Comparison of ENCODE assay signal across 16 cellular contexts in the genomic region with DNA sequence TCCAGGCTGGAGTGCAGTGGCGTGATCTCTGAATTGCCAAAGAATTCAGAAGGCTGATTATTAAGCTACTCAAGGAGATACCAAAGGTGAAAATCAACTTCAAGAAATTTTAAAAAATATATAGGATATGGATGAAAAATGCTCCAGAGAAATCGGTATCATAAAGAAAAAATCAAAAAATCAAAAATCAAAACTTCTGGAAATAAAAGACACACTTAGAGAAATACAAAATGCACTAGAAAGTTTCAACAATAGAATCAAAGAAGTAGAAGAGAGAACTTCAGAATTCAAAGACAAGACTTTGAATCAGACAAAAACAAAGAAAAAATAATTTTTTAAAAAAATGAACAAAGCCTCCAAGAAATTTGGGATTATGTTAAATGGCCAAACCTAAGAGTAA. TPM values are rescaled to one million over a fixed set of nuclear protein-coding genes. Genes with fewer than 3 reads are reported as not detected.
DNase-seq lines count a peak whose midpoint lies in the region; ATAC-seq, FAIRE-seq and TF ChIP-seq lines count a peak whose summit lies in the region.
"Had no signal": no experiment of that assay in that cellular context is flagged by ENCODE, and none has a peak within 500 bp of the region (broad histone marks: within the 10 kb centered on the region; RNA-seq: fewer than 3 reads in every experiment).

No MANE protein-coding gene starts in this region.

- no peak for ATAC-seq in pancreas
- no peak for ATAC-seq in GM18520 (IDR thresholded peaks at IDR 0.05; ENCODE audit: unreplicated experiment)

- no peaks in the 10 kb centered on the region for H3K9me3 ChIP-seq in pancreas

- FAIRE-seq in A204.1 (lab: Jason Lieb, UNC) (peak; percentile 59), G401.6 (lab: Jason Lieb, UNC) (peak; percentile 71), endometrium (lab: Jason Lieb, UNC) (peak; percentile 67), pancreas (lab: Jason Lieb, UNC) (peak; percentile 60)
- FAIRE-seq: GM19239, H1 had no signal

- H3K36me3 ChIP-seq in pancreas: peaks cover 0 to 23% (median 4%) of the 10 kb centered on the region in 3 donors

- intact Hi-C loops in pancreas (cut with DNase I): no loop called here

- H3K4me1 ChIP-seq in pancreas: no peaks in the 10 kb centered on the region

- 96 to 99% methylated on average over 2 of the region's 2 CpGs for WGBS in pancreas, 2 donors

- DNase-seq in pancreas (no peak), NCI-H2171 treated with DMSO at 0.1 percent for 48 hours (lab: John Stamatoyannopoulos, UW) (no peak), occipital lobe (lab: John Stamatoyannopoulos, UW) (no peak)
- DNase-seq: ACHN, AML-193, DMS153, DMS79, GF-D8, H9 had no signal

- H3K4me3 ChIP-seq in pancreas: no peak overlapping the region

- no peak overlapping the region for H3K27ac ChIP-seq in pancreas

- no peaks in the 10 kb centered on the region for H3K27me3 ChIP-seq in pancreas

- TF ChIP-seq CTCF in pancreas (IDR thresholded peaks at IDR 0.05): no peak

RNA-seq across cellular contexts. Expression of a gene that starts 45.6 kb away (rescaled TPM):
- total RNA-seq in pancreas (1 to 10 TPM; 1.7 to 2.7 (median 2.1) TPM), occipital lobe (11.1 TPM)
- polyA plus RNA-seq in pancreas: 1 to 10 TPM; 4.2 to 6.4 TPM
- polyA plus RNA-seq: CD4-positive, alpha-beta memory T cell had no signal
